Comparison of ENCODE assay signal across 9 cellular contexts in genomic region chr2:11406492-11407381, GRCh38. TPM values are rescaled to one million over a fixed set of nuclear protein-coding genes. Genes with fewer than 3 reads are reported as not detected.
DNase-seq lines count a peak whose midpoint lies in the region; ATAC-seq and TF ChIP-seq lines count a peak whose summit lies in the region.
"Had no signal": no experiment of that assay in that cellular context is flagged by ENCODE, and none has a peak within 500 bp of the region (broad histone marks: within the 10 kb centered on the region; RNA-seq: fewer than 3 reads in every experiment).

No MANE protein-coding gene starts in this region.

- TF ChIP-seq CTCF in astrocyte of the spinal cord (IDR thresholded peaks at IDR 0.05; ENCODE audit: low read depth, low read length): no peak
- no peak for TF ChIP-seq CTCF in kidney epithelial cell (IDR thresholded peaks at IDR 0.05; ENCODE audit: insufficient read depth, low read length, poor library complexity, severe bottlenecking)
- no peak for TF ChIP-seq CTCF in suprapubic skin (IDR thresholded peaks at IDR 0.05)

- no peaks in the 10 kb centered on the region for H3K27me3 ChIP-seq in kidney epithelial cell (ENCODE audit: control insufficient read depth, insufficient read depth, low read length)
- no peaks in the 10 kb centered on the region for H3K27me3 ChIP-seq in suprapubic skin

- H3K4me3 ChIP-seq in astrocyte of the spinal cord (ENCODE audit: low read depth, low read length): no peak overlapping the region
- H3K4me3 ChIP-seq in kidney epithelial cell (ENCODE audit: low read depth, low read length): no peak overlapping the region
- no peak overlapping the region for H3K4me3 ChIP-seq in suprapubic skin

- H3K9me3 ChIP-seq in suprapubic skin: no peaks in the 10 kb centered on the region

- TF ChIP-seq EP300 in suprapubic skin (IDR thresholded peaks at IDR 0.05): no peak

- H3K4me1 ChIP-seq in suprapubic skin: no peaks in the 10 kb centered on the region

- WGBS in suprapubic skin: 56% methylated on average over 14 of the region's 14 CpGs

- no peak for TF ChIP-seq POLR2A in suprapubic skin (IDR thresholded peaks at IDR 0.05)

- peak overlapping the region; percentile 39 for H3K27ac ChIP-seq in suprapubic skin

- ATAC-seq in GM18520 (IDR thresholded peaks at IDR 0.05; ENCODE audit: unreplicated experiment) (no peak), GM21529 (IDR thresholded peaks at IDR 0.05; ENCODE audit: unreplicated experiment) (no peak)

- H3K36me3 ChIP-seq in kidney epithelial cell (ENCODE audit: control insufficient read depth, insufficient read depth, low read length): no peaks in the 10 kb centered on the region
- no peaks in the 10 kb centered on the region for H3K36me3 ChIP-seq in suprapubic skin

- in situ Hi-C loops in astrocyte of the spinal cord (cut with HindIII; ENCODE audit: low sequenced_read_pairs): no loop called here

- DNase-seq in HT1080 (ENCODE audit: low read depth): peak; percentile 64
- DNase-seq in astrocyte of the spinal cord (ENCODE audit: low read depth, low spot score): peak; percentile 75
- DNase-seq in kidney epithelial cell (ENCODE audit: low read depth): peak; percentile 25
- no peak for DNase-seq in suprapubic skin (ENCODE audit: low spot score in 2 of 2)
- no peak for DNase-seq in NCI-H345 (lab: John Stamatoyannopoulos, UW)
- no peak for DNase-seq in NCI-H2227 treated with DMSO at 0.1 percent for 48 hours (lab: John Stamatoyannopoulos, UW)
- DNase-seq: immature natural killer cell had no signal

RNA-seq across cellular contexts. Expression of gene E2F6, which starts 59.2 kb away (rescaled TPM):
- total RNA-seq in HT1080 (2014; rRNA removed; shearing (Covaris generic)): 19.3 and 21.4 TPM in 2 replicates
- 19.1 and 23.3 TPM in 2 replicates for polyA plus RNA-seq in HT1080 (2015; cell fraction: cytosol; rRNA removed)
- polyA plus RNA-seq in HT1080 (2015; cell fraction: nucleus; rRNA removed): 17.2 and 25.1 TPM in 2 replicates
- total RNA-seq in kidney epithelial cell: 15.0 and 16.1 TPM in 2 replicates
- 10 to 100 TPM in 2 of 4 donors, 1 to 10 TPM in 2; 9.3 to 15.7 (median 10.3) TPM for total RNA-seq in suprapubic skin

Comparison
In these comparisons a context has a peak if more than half of its experiments do, and no peak if none do; other contexts are left out.
1. DNase-seq: peak in HT1080 (single experiment), astrocyte of the spinal cord (single experiment) and kidney epithelial cell (single experiment); none in suprapubic skin (0 of 2), NCI-H345 (single experiment) and NCI-H2227 treated with DMSO at 0.1 percent for 48 hours (single experiment).